1 cellular context compared by ENCODE assay signal in the genomic region with DNA sequence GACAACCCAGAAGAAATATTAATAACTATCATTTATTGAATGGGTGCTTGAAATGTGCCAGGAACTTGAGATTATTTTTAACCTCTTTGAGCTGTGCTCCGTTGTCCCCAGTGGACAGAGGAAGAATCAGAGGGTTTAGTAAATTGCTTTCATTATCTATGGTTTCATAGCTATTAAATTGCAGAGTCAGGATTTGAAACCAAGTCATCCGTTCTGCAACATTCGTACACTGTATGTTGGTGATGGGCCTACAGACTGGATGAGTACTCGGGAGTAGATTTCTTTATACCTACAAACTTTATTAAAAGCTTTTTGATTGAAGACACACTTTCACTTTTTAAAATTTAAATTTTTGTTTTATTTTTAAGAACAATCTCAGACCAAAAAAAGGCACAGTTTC.
TF ChIP-seq lines count a peak whose summit lies in the region.

No MANE protein-coding gene starts in this region.

TF ChIP-seq in K562, 482 proteins besides CTCF, POLR2A, EP300 and RAD21 (continued from another document):
- TF ChIP-seq AFF4 (CRISPR knock-in tag; IDR thresholded peaks at IDR 0.05) (no peak), MAFG (tag; conservative IDR thresholded peaks at IDR 0.05) (peak; percentile 61), PHB2 (IDR thresholded peaks at IDR 0.05; ENCODE audit: low read depth) (no peak), TCF15 (CRISPR knock-in tag; IDR thresholded peaks at IDR 0.05) (no peak), KDM1A (IDR thresholded peaks at IDR 0.05) (no peak), MAFF (IDR thresholded peaks at IDR 0.05; ENCODE audit: low read length) (peak; percentile 43; the same call in 1 of the 2 replicates), XRCC4 (IDR thresholded peaks at IDR 0.05; ENCODE audit: extremely low read depth, insufficient read depth, insufficient read length) (no peak), ZNF316 (IDR thresholded peaks at IDR 0.05) (peak; percentile 68), SMARCB1 (IDR thresholded peaks at IDR 0.05; ENCODE audit: insufficient read length, low read depth) (no peak), JUNB (CRISPR knock-in tag; conservative IDR thresholded peaks at IDR 0.05) (no peak), SMARCA5 (IDR thresholded peaks at IDR 0.05) (no peak), CBFA2T3 (IDR thresholded peaks at IDR 0.05) (no peak)
- TF ChIP-seq, protein P1, sequence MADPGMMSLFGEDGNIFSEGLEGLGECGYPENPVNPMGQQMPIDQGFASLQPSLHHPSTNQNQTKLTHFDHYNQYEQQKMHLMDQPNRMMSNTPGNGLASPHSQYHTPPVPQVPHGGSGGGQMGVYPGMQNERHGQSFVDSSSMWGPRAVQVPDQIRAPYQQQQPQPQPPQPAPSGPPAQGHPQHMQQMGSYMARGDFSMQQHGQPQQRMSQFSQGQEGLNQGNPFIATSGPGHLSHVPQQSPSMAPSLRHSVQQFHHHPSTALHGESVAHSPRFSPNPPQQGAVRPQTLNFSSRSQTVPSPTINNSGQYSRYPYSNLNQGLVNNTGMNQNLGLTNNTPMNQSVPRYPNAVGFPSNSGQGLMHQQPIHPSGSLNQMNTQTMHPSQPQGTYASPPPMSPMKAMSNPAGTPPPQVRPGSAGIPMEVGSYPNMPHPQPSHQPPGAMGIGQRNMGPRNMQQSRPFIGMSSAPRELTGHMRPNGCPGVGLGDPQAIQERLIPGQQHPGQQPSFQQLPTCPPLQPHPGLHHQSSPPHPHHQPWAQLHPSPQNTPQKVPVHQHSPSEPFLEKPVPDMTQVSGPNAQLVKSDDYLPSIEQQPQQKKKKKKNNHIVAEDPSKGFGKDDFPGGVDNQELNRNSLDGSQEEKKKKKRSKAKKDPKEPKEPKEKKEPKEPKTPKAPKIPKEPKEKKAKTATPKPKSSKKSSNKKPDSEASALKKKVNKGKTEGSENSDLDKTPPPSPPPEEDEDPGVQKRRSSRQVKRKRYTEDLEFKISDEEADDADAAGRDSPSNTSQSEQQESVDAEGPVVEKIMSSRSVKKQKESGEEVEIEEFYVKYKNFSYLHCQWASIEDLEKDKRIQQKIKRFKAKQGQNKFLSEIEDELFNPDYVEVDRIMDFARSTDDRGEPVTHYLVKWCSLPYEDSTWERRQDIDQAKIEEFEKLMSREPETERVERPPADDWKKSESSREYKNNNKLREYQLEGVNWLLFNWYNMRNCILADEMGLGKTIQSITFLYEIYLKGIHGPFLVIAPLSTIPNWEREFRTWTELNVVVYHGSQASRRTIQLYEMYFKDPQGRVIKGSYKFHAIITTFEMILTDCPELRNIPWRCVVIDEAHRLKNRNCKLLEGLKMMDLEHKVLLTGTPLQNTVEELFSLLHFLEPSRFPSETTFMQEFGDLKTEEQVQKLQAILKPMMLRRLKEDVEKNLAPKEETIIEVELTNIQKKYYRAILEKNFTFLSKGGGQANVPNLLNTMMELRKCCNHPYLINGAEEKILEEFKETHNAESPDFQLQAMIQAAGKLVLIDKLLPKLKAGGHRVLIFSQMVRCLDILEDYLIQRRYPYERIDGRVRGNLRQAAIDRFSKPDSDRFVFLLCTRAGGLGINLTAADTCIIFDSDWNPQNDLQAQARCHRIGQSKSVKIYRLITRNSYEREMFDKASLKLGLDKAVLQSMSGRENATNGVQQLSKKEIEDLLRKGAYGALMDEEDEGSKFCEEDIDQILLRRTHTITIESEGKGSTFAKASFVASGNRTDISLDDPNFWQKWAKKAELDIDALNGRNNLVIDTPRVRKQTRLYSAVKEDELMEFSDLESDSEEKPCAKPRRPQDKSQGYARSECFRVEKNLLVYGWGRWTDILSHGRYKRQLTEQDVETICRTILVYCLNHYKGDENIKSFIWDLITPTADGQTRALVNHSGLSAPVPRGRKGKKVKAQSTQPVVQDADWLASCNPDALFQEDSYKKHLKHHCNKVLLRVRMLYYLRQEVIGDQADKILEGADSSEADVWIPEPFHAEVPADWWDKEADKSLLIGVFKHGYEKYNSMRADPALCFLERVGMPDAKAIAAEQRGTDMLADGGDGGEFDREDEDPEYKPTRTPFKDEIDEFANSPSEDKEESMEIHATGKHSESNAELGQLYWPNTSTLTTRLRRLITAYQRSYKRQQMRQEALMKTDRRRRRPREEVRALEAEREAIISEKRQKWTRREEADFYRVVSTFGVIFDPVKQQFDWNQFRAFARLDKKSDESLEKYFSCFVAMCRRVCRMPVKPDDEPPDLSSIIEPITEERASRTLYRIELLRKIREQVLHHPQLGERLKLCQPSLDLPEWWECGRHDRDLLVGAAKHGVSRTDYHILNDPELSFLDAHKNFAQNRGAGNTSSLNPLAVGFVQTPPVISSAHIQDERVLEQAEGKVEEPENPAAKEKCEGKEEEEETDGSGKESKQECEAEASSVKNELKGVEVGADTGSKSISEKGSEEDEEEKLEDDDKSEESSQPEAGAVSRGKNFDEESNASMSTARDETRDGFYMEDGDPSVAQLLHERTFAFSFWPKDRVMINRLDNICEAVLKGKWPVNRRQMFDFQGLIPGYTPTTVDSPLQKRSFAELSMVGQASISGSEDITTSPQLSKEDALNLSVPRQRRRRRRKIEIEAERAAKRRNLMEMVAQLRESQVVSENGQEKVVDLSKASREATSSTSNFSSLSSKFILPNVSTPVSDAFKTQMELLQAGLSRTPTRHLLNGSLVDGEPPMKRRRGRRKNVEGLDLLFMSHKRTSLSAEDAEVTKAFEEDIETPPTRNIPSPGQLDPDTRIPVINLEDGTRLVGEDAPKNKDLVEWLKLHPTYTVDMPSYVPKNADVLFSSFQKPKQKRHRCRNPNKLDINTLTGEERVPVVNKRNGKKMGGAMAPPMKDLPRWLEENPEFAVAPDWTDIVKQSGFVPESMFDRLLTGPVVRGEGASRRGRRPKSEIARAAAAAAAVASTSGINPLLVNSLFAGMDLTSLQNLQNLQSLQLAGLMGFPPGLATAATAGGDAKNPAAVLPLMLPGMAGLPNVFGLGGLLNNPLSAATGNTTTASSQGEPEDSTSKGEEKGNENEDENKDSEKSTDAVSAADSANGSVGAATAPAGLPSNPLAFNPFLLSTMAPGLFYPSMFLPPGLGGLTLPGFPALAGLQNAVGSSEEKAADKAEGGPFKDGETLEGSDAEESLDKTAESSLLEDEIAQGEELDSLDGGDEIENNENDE (IDR thresholded peaks at IDR 0.05; ENCODE audit: low read depth, low read length) = no peak
- TF ChIP-seq, protein P2, sequence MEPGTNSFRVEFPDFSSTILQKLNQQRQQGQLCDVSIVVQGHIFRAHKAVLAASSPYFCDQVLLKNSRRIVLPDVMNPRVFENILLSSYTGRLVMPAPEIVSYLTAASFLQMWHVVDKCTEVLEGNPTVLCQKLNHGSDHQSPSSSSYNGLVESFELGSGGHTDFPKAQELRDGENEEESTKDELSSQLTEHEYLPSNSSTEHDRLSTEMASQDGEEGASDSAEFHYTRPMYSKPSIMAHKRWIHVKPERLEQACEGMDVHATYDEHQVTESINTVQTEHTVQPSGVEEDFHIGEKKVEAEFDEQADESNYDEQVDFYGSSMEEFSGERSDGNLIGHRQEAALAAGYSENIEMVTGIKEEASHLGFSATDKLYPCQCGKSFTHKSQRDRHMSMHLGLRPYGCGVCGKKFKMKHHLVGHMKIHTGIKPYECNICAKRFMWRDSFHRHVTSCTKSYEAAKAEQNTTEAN (CRISPR knock-in tag; IDR thresholded peaks at IDR 0.05) = no peak
- TF ChIP-seq, protein P3, sequence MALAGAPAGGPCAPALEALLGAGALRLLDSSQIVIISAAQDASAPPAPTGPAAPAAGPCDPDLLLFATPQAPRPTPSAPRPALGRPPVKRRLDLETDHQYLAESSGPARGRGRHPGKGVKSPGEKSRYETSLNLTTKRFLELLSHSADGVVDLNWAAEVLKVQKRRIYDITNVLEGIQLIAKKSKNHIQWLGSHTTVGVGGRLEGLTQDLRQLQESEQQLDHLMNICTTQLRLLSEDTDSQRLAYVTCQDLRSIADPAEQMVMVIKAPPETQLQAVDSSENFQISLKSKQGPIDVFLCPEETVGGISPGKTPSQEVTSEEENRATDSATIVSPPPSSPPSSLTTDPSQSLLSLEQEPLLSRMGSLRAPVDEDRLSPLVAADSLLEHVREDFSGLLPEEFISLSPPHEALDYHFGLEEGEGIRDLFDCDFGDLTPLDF (CRISPR knock-in tag; IDR thresholded peaks at IDR 0.05) = no peak
- TF ChIP-seq, protein P4, sequence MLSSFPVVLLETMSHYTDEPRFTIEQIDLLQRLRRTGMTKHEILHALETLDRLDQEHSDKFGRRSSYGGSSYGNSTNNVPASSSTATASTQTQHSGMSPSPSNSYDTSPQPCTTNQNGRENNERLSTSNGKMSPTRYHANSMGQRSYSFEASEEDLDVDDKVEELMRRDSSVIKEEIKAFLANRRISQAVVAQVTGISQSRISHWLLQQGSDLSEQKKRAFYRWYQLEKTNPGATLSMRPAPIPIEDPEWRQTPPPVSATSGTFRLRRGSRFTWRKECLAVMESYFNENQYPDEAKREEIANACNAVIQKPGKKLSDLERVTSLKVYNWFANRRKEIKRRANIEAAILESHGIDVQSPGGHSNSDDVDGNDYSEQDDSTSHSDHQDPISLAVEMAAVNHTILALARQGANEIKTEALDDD (IDR thresholded peaks at IDR 0.05) = 0 out of 2 replicates have a peak, but pooled peaks have one; percentile 13
